In genomic region chr5:131265318-131265803, GRCh38 we compare ENCODE assay signal across 8 cellular contexts. TPM values are rescaled to one million over a fixed set of nuclear protein-coding genes. Genes with fewer than 3 reads are reported as not detected.
DNase-seq lines count a peak whose midpoint lies in the region; ATAC-seq, FAIRE-seq and TF ChIP-seq lines count a peak whose summit lies in the region.

No MANE protein-coding gene starts in this region.

- peak overlapping the region; percentile 90 for H3K4me3 Mint-ChIP-seq in osteocyte (ENCODE audit: unreplicated experiment)

- H3K27me3 ChIP-seq in BLaER1 (no peaks in the 10 kb centered on the region), endothelial cell of umbilical vein (ENCODE audit: control insufficient read depth in 2 of 2, insufficient read depth in 2 of 2, low read length in 2 of 2) (no peaks in the 10 kb centered on the region)

- POLR2A ChIA-PET in endothelial cell of umbilical vein (lab: Charles Lee): interaction anchor here (1.5 to 2.7 kb wide), 2 partner anchors 20 to 113 kb away, joined by 6 to 13 read pairs; no protein-coding TSS in a partner anchor

- no peak overlapping the region for H2AFZ ChIP-seq in endothelial cell of umbilical vein (ENCODE audit: low read depth, low read length)

- DNase-seq in SHP77 treated with DMSO at 0.1 percent for 48 hours (lab: John Stamatoyannopoulos, UW) (peak; percentile 9), endothelial cell of umbilical vein (ENCODE audit: low read depth, low spot score) (peak; percentile 60), osteocyte (ENCODE audit: extremely low spot score, unreplicated experiment) (no peak), NCI-H2107 (lab: John Stamatoyannopoulos, UW) (no peak)

- peaks cover 28% of the 10 kb centered on the region for H4K20me1 ChIP-seq in BLaER1
- no peaks in the 10 kb centered on the region for H4K20me1 ChIP-seq in endothelial cell of umbilical vein (replicated peaks; ENCODE audit: control insufficient read depth, extremely low read depth, insufficient read depth, low read length)

- no peaks in the 10 kb centered on the region for H3K9me3 Mint-ChIP-seq in osteocyte (ENCODE audit: unreplicated experiment)

- no peak for FAIRE-seq in endothelial cell of umbilical vein (lab: Jason Lieb, UNC)

- H3K4me1 ChIP-seq in BLaER1 (peaks cover 49% of the 10 kb centered on the region), endothelial cell of umbilical vein (ENCODE audit: control insufficient read depth, extremely low read depth, insufficient read depth, low read length) (peaks cover 16% of the 10 kb centered on the region)

- peaks cover 47% of the 10 kb centered on the region for H3K79me2 ChIP-seq in endothelial cell of umbilical vein (ENCODE audit: control insufficient read depth, insufficient read depth, low read length)

- H3K36me3 Mint-ChIP-seq in osteocyte (ENCODE audit: unreplicated experiment): no peaks in the 10 kb centered on the region

- intact Hi-C loops in endothelial cell of umbilical vein (cut with micrococcal nuclease): loop anchor here (2.0 kb wide), 1 partner anchor 1361 kb away; the partner anchor contains the start of gene CHSY3

- H3K27me3 Mint-ChIP-seq in osteocyte (ENCODE audit: unreplicated experiment): no peaks in the 10 kb centered on the region

- peaks cover 13% of the 10 kb centered on the region; the same call in 1 of the 2 replicates for H3K36me3 ChIP-seq in BLaER1
- no peaks in the 10 kb centered on the region for H3K36me3 ChIP-seq in endothelial cell of umbilical vein (ENCODE audit: control insufficient read depth in 2 of 2, extremely low read depth in 1 of 2, insufficient read depth in 2 of 2, low read length in 2 of 2)

- H3K4me1 Mint-ChIP-seq in osteocyte (ENCODE audit: unreplicated experiment): peaks cover 37% of the 10 kb centered on the region

- CTCF ChIA-PET in endothelial cell of umbilical vein (lab: Charles Lee): interaction anchor here (0.9 to 3.1 kb wide), 13 partner anchors 9 to 158 kb away, joined by 3 to 20 read pairs (median 5); no protein-coding TSS in a partner anchor

- peak overlapping the region; percentile 85 for H3K27ac Mint-ChIP-seq in osteocyte (ENCODE audit: unreplicated experiment)

- H3K4me2 ChIP-seq in BLaER1 (peak overlapping the region; percentile 82), endothelial cell of umbilical vein (ENCODE audit: insufficient read depth, low read length) (peak overlapping the region; percentile 78)

- H3K4me3 ChIP-seq in BLaER1 (peak overlapping the region; percentile 82), endothelial cell of umbilical vein (replicated peaks in 1 of 3; ENCODE audit: insufficient read depth in 1 of 3, low read depth in 1 of 3, low read length in 3 of 3) (peak overlapping the region; percentile 71 to 97 (median 96))

- no TSS peak for BruUV-seq in endothelial cell of umbilical vein (replicated peaks; lab: Mats Ljungman, UMichigan)

- no peak for TF ChIP-seq POLR2A in endothelial cell of umbilical vein (IDR thresholded peaks at IDR 0.05; ENCODE audit: low read depth, low read length)

- H3K27ac ChIP-seq in BLaER1 (peak overlapping the region; percentile 98), endothelial cell of umbilical vein (ENCODE audit: insufficient read depth, low read depth, low read length) (no peak overlapping the region)

- H3K9me3 ChIP-seq in BLaER1 (no peaks in the 10 kb centered on the region), endothelial cell of umbilical vein (replicated peaks; ENCODE audit: control insufficient read depth, insufficient read depth, low read length) (no peaks in the 10 kb centered on the region)

- dilution Hi-C loops in endothelial cell of umbilical vein (cut with MboI; ENCODE audit: extremely low pct_ligation_motif_present, low sequenced_read_pairs): no loop called here

- peak overlapping the region; percentile 95 for H3K9ac ChIP-seq in BLaER1
- H3K9ac ChIP-seq in endothelial cell of umbilical vein (replicated peaks; ENCODE audit: extremely low read depth, insufficient read depth, low read length): peak overlapping the region; percentile 98

- TF ChIP-seq CTCF in endothelial cell of umbilical vein (IDR thresholded peaks at IDR 0.05; ENCODE audit: extremely low read depth in 1 of 2, insufficient read depth in 1 of 2, low read depth in 1 of 2, low read length in 2 of 2): peak; percentile 6 to 22
- peak; percentile 45 for TF ChIP-seq CTCF in osteocyte (IDR thresholded peaks at IDR 0.05)

- ATAC-seq in GM18517 (IDR thresholded peaks at IDR 0.05; ENCODE audit: unreplicated experiment) (peak; percentile 41), HG03175 (IDR thresholded peaks at IDR 0.05; ENCODE audit: unreplicated experiment) (peak; percentile 40), HG02759 (IDR thresholded peaks at IDR 0.05; ENCODE audit: unreplicated experiment) (no peak)

- H3K9me1 ChIP-seq in endothelial cell of umbilical vein (replicated peaks; ENCODE audit: control insufficient read depth, extremely low read depth, insufficient read depth, low read length): no peaks in the 10 kb centered on the region

TF ChIP-seq in endothelial cell of umbilical vein, 7 proteins besides CTCF, POLR2A, EP300 and RAD21:
- TF ChIP-seq, protein P1, sequence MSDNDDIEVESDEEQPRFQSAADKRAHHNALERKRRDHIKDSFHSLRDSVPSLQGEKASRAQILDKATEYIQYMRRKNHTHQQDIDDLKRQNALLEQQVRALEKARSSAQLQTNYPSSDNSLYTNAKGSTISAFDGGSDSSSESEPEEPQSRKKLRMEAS (IDR thresholded peaks at IDR 0.05; ENCODE audit: insufficient read depth, insufficient read length): no peak
- TF ChIP-seq POLR2AphosphoS5 (IDR thresholded peaks at IDR 0.05; ENCODE audit: insufficient read depth, low read depth, low read length): no peak
- TF ChIP-seq GATA2 (IDR thresholded peaks at IDR 0.05; ENCODE audit: insufficient read depth, insufficient read length, low read depth, low read length): no peak
- TF ChIP-seq FOS (IDR thresholded peaks at IDR 0.05; ENCODE audit: borderline replicate concordance, insufficient read depth, low read length): no peak
- TF ChIP-seq EZH2 (IDR thresholded peaks at IDR 0.05; ENCODE audit: borderline replicate concordance, low read depth, low read length, severe bottlenecking): no peak
- TF ChIP-seq MYC (IDR thresholded peaks at IDR 0.05; ENCODE audit: low read depth, low read length): no peak
- TF ChIP-seq JUN (IDR thresholded peaks at IDR 0.05; ENCODE audit: borderline replicate concordance, insufficient read depth, insufficient read length, low read depth): no peak

RNA-seq across cellular contexts. Expression of gene CDC42SE2, which starts 1.5 kb away (rescaled TPM):
- total RNA-seq in endothelial cell of umbilical vein (21.2 and 21.9 TPM in 2 replicates), osteocyte (21.6 and 22.9 TPM in 2 replicates)
- polyA plus RNA-seq in endothelial cell of umbilical vein: 10.7 and 14.7 TPM in 2 replicates
- 11.7 and 12.6 TPM in 2 replicates for polyA plus RNA-seq in endothelial cell of umbilical vein (2011; cell fraction: cytosol; rRNA removed)
- 8.6 and 12.8 TPM in 2 replicates for polyA plus RNA-seq in endothelial cell of umbilical vein (2011; cell fraction: nucleus; rRNA removed)
- polyA plus RNA-seq in endothelial cell of umbilical vein (2012): 14.7 and 19.0 TPM in 2 replicates
- 25.2 and 27.9 TPM in 2 replicates for polyA minus RNA-seq in endothelial cell of umbilical vein
- 9.8 TPM for polyA minus RNA-seq in endothelial cell of umbilical vein (2011; cell fraction: cytosol; rRNA and poly(A)+ RNA removed)
- 19.6 and 27.8 TPM in 2 replicates for polyA minus RNA-seq in endothelial cell of umbilical vein (2011; cell fraction: nucleus; rRNA and poly(A)+ RNA removed)

Comparison
In these comparisons a context has a peak if more than half of its experiments do, and no peak if none do; other contexts are left out.
1. DNase-seq: peak in SHP77 treated with DMSO at 0.1 percent for 48 hours (single experiment) and endothelial cell of umbilical vein (single experiment); none in osteocyte (single experiment) and NCI-H2107 (single experiment).